Comparison of ENCODE assay signal across 17 cellular contexts in the genomic region with DNA sequence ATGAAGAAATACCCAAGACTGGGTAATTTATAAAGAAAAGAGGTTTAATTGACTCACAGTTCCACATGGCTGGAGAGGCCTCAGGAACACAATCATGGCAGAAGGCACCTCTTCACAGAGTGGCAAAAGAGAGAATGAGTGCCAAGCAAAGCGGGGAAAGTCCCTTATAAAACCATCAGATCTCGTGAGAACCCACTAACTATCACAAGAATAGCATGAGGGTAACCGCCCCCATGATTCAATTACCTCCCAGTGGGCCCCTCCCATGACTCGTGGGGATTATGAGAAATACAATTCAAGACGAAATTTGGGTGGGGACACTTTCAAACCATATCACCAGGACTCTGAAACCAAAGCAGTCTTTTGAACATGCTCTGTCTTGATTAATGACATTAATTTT. TPM values are rescaled to one million over a fixed set of nuclear protein-coding genes. Genes with fewer than 3 reads are reported as not detected.
DNase-seq lines count a peak whose midpoint lies in the region; ATAC-seq, FAIRE-seq and TF ChIP-seq lines count a peak whose summit lies in the region.
"Had no signal": no experiment of that assay in that cellular context is flagged by ENCODE, and none has a peak within 500 bp of the region (broad histone marks: within the 10 kb centered on the region; RNA-seq: fewer than 3 reads in every experiment).

No MANE protein-coding gene starts in this region.

- no peak overlapping the region for H3K27ac Mint-ChIP-seq in CD8-positive, alpha-beta T cell
- no peak overlapping the region for H3K27ac Mint-ChIP-seq in activated T-cell treated with anti-CD3 and anti-CD28 coated beads, Interleukin-2, amount 50 U/mL, for 72 hours
- H3K27ac Mint-ChIP-seq in nephron progenitor cell: no peak overlapping the region

- CTCF ChIA-PET in CD8-positive, alpha-beta T cell (lab: Charles Lee): no interaction called here

- H3K4me3 Mint-ChIP-seq in CD8-positive, alpha-beta T cell: no peak overlapping the region
- H3K4me3 Mint-ChIP-seq in activated T-cell treated with anti-CD3 and anti-CD28 coated beads, Interleukin-2, amount 50 U/mL, for 72 hours: no peak overlapping the region
- H3K4me3 Mint-ChIP-seq in nephron progenitor cell: no peak overlapping the region
- H3K4me3 Mint-ChIP-seq: immature natural killer cell had no signal

- intact Hi-C loops in CD8-positive, alpha-beta T cell (cut with DNase I, micrococcal nuclease): loop anchor here in 1 of 2 experiments (5.0 kb wide), 1 partner anchor 33 kb away; no protein-coding TSS in a partner anchor

- no peaks in the 10 kb centered on the region for H3K9me3 Mint-ChIP-seq in CD8-positive, alpha-beta T cell
- peaks cover 0 to 2% of the 10 kb centered on the region in 2 donors for H3K9me3 Mint-ChIP-seq in activated T-cell treated with anti-CD3 and anti-CD28 coated beads, Interleukin-2, amount 50 U/mL, for 72 hours
- peaks cover 8% of the 10 kb centered on the region for H3K9me3 Mint-ChIP-seq in nephron progenitor cell
- H3K9me3 Mint-ChIP-seq: immature natural killer cell had no signal

- H3K4me1 Mint-ChIP-seq in CD8-positive, alpha-beta T cell (ENCODE audit: low read depth): peaks cover 15% of the 10 kb centered on the region
- H3K4me1 Mint-ChIP-seq in activated T-cell treated with anti-CD3 and anti-CD28 coated beads, Interleukin-2, amount 50 U/mL, for 72 hours (ENCODE audit: low read depth): peaks cover 33% of the 10 kb centered on the region
- H3K4me1 Mint-ChIP-seq in nephron progenitor cell: peaks cover 36% of the 10 kb centered on the region

- FAIRE-seq in D721Med (lab: Jason Lieb, UNC): no peak
- FAIRE-seq: frontal cortex had no signal

- no peaks in the 10 kb centered on the region for H3K36me3 Mint-ChIP-seq in CD8-positive, alpha-beta T cell
- peaks cover 0 to 2% of the 10 kb centered on the region in 2 donors for H3K36me3 Mint-ChIP-seq in activated T-cell treated with anti-CD3 and anti-CD28 coated beads, Interleukin-2, amount 50 U/mL, for 72 hours (ENCODE audit: insufficient read depth in 2 of 2)
- H3K36me3 Mint-ChIP-seq in nephron progenitor cell (ENCODE audit: low read depth): no peaks in the 10 kb centered on the region
- H3K36me3 Mint-ChIP-seq: immature natural killer cell had no signal

- TF ChIP-seq CTCF in CD8-positive, alpha-beta T cell (IDR thresholded peaks at IDR 0.05): no peak
- TF ChIP-seq CTCF in nephron progenitor cell (IDR thresholded peaks at IDR 0.05): no peak
- no peak for TF ChIP-seq CTCF in D721Med (IDR thresholded peaks at IDR 0.05; ENCODE audit: insufficient read depth, missing control alignments)

- H3K27me3 ChIP-seq in CD8-positive, alpha-beta T cell (ENCODE audit: insufficient read depth, low read length): no peaks in the 10 kb centered on the region
- H3K27me3 ChIP-seq: BE2C, thyroid gland had no signal

- peak in 2 of 7 experiments; percentile 42 to 46 for DNase-seq in CD8-positive, alpha-beta T cell
- peak; percentile 41 for DNase-seq in M059J (ENCODE audit: low read depth)
- peak; percentile 13 to 26 for DNase-seq in activated T-cell treated with anti-CD3 and anti-CD28 coated beads, Interleukin-2, amount 50 U/mL, for 72 hours
- peak; percentile 33 for DNase-seq in stimulated activated CD4-positive, alpha-beta T cell treated with anti-CD3 and anti-CD28 coated beads, Interleukin-12 subunit alpha, Interleukin-12 subunit beta, amount 100 ng/mL, for 4 hours
- DNase-seq in HuH-7 (ENCODE audit: low spot score): no peak
- no peak for DNase-seq in nephron progenitor cell
- DNase-seq in NCI-H748 treated with DMSO at 0.1 percent for 48 hours (lab: John Stamatoyannopoulos, UW): no peak
- DNase-seq in D721Med (ENCODE audit: insufficient read length, low spot score): no peak
- DNase-seq: BE2C, immature natural killer cell, mesendoderm, NCI-H1417, PC-3, thyroid gland had no signal

- no peaks in the 10 kb centered on the region for H3K4me1 ChIP-seq in CD8-positive, alpha-beta T cell (ENCODE audit: insufficient read depth, low read length)
- H3K4me1 ChIP-seq: BE2C, thyroid gland had no signal

- POLR2A ChIA-PET in CD8-positive, alpha-beta T cell (lab: Charles Lee): no interaction called here

- H3K36me3 ChIP-seq in CD8-positive, alpha-beta T cell (ENCODE audit: insufficient read depth, low read length): no peaks in the 10 kb centered on the region
- H3K36me3 ChIP-seq: BE2C, thyroid gland had no signal

- H3K4me3 ChIP-seq in CD8-positive, alpha-beta T cell (ENCODE audit: low read depth, low read length): no peak overlapping the region
- H3K4me3 ChIP-seq: thyroid gland had no signal

- ATAC-seq in CD8-positive, alpha-beta T cell: peak; percentile 58
- peak; percentile 21 to 40 for ATAC-seq in activated T-cell treated with anti-CD3 and anti-CD28 coated beads, Interleukin-2, amount 50 U/mL, for 72 hours (replicated peaks in 1 of 2)
- ATAC-seq: PC-3, sciatic nerve had no signal

- H3K27me3 Mint-ChIP-seq in CD8-positive, alpha-beta T cell (ENCODE audit: low read depth): no peaks in the 10 kb centered on the region
- no peaks in the 10 kb centered on the region for H3K27me3 Mint-ChIP-seq in activated T-cell treated with anti-CD3 and anti-CD28 coated beads, Interleukin-2, amount 50 U/mL, for 72 hours (ENCODE audit: low read depth)
- H3K27me3 Mint-ChIP-seq in nephron progenitor cell (ENCODE audit: low read depth, poor library complexity): peaks cover 5% of the 10 kb centered on the region

- H3K27ac ChIP-seq in CD8-positive, alpha-beta T cell (ENCODE audit: low read depth, low read length): no peak overlapping the region
- H3K27ac ChIP-seq: thyroid gland had no signal

- H3K9me3 ChIP-seq in CD8-positive, alpha-beta T cell (ENCODE audit: low read length): no peaks in the 10 kb centered on the region
- H3K9me3 ChIP-seq: BE2C, thyroid gland had no signal

RNA-seq across cellular contexts. Expression of gene RTP3, which starts 7.0 kb away (rescaled TPM):
- total RNA-seq in CD8-positive, alpha-beta T cell: not detected
- total RNA-seq in M059J (2014; rRNA removed; shearing (Covaris generic)): 0.20 and 0.81 TPM in 2 replicates
- total RNA-seq in activated T-cell treated with anti-CD3 and anti-CD28 coated beads, Interleukin-2, amount 50 U/mL, for 72 hours: not detected
- total RNA-seq: frontal cortex, NCI-H460, PC-3, sciatic nerve, thyroid gland had no signal

RNA-seq across cellular contexts. Expression of gene LTF, which starts 40.1 kb away (rescaled TPM):
- not detected for total RNA-seq in CD8-positive, alpha-beta T cell
- 0.30 and 0.52 TPM in 2 replicates for total RNA-seq in M059J (2014; rRNA removed; shearing (Covaris generic))
- not detected for total RNA-seq in activated T-cell treated with anti-CD3 and anti-CD28 coated beads, Interleukin-2, amount 50 U/mL, for 72 hours
- total RNA-seq: NCI-H460, PC-3 had no signal

Comparison
In these comparisons a context has a peak if more than half of its experiments do, and no peak if none do; other contexts are left out.
1. DNase-seq: peak in M059J (single experiment), activated T-cell treated with anti-CD3 and anti-CD28 coated beads, Interleukin-2, amount 50 U/mL, for 72 hours (2 of 2) and stimulated activated CD4-positive, alpha-beta T cell treated with anti-CD3 and anti-CD28 coated beads, Interleukin-12 subunit alpha, Interleukin-12 subunit beta, amount 100 ng/mL, for 4 hours (single experiment); none in HuH-7 (single experiment), nephron progenitor cell (single experiment), NCI-H748 treated with DMSO at 0.1 percent for 48 hours (single experiment) and D721Med (single experiment).